1 cellular context compared by ENCODE assay signal in genomic region chr12:94603434-94604068, GRCh38.
TF ChIP-seq lines count a peak whose summit lies in the region.

No MANE protein-coding gene starts in this region.

TF ChIP-seq in K562, 482 proteins besides CTCF, POLR2A, EP300 and RAD21 (continued from another document):
- TF ChIP-seq ZBTB11 (CRISPR knock-in tag; IDR thresholded peaks at IDR 0.05) (no peak), USF2 (CRISPR knock-in tag; IDR thresholded peaks at IDR 0.05) (no peak)
